ENCODE assay signal across 13 cellular contexts in the genomic region with DNA sequence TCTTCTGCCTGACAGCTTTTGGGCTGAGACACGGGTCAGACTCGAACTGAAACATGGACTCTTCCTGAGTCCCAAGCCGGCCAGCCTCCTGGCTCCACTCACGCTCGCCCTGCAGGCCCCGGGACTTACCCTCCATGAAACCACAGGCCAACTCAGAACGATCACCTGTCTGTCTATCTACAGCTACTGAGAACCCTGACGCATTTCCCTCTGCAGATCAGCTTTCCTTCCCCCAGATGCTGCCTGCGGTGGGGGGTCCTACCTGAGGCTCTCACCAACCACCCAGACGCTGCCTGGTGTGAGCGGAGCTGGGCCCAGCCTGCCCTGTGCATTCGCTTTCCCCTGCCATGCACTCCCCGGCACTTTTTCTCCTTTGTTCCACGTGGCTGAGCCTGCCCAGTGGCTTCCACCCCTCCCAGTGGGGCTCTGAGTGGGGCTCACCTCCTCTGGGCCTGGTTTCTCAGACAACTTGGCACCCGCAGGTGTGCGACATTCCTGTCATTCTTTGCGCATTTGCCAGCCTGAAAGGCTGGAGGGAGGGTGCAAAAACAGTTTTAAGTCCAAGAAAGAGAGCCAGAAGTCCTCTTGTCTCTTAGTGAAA.
A peak's percentile ranks its signal among the peaks of the same experiment; 100 is the strongest.
DNase-seq lines count a peak whose midpoint lies in the region; ATAC-seq, FAIRE-seq and TF ChIP-seq lines count a peak whose summit lies in the region.
"Had no signal": no experiment of that assay in that cellular context is flagged by ENCODE, and none has a peak within 500 bp of the region (broad histone marks: within the 10 kb centered on the region; RNA-seq: fewer than 3 reads in every experiment).

No MANE protein-coding gene starts in this region.

- H3K27ac Mint-ChIP-seq in nephron, result peak overlapping the region; percentile 70 to 97 (median 92)

- TF ChIP-seq CTCF in nephron (IDR thresholded peaks at IDR 0.05; ENCODE audit: unreplicated experiment in 3 of 3) (no peak), D721Med (IDR thresholded peaks at IDR 0.05; ENCODE audit: insufficient read depth, missing control alignments) (no peak)

- no peaks in the 10 kb centered on the region; the same call in 1 of the 2 replicates for H3K4me1 ChIP-seq in SJCRH30

- H3K4me3 Mint-ChIP-seq in nephron, result no peak overlapping the region

- peaks cover 8% of the 10 kb centered on the region for H3K27me3 Mint-ChIP-seq in nephron (ENCODE audit: low read depth)

- peaks cover 1% of the 10 kb centered on the region for H3K9me3 Mint-ChIP-seq in nephron

- H3K9me3 ChIP-seq in MG63 (no peaks in the 10 kb centered on the region), SJCRH30 (replicated peaks) (no peaks in the 10 kb centered on the region; the same call in 1 of the 2 replicates)

- H3K36me3 ChIP-seq in MG63, result no peaks in the 10 kb centered on the region
- H3K36me3 ChIP-seq in SJCRH30, result no peaks in the 10 kb centered on the region
- H3K36me3 ChIP-seq: cardiac muscle cell had no signal

- peak; percentile 47 for DNase-seq in AG20443 (ENCODE audit: low spot score)
- peak; percentile 34 for DNase-seq in MG63
- DNase-seq in epithelial cell of prostate (ENCODE audit: low read depth, low spot score), result no peak
- no peak for DNase-seq in D721Med (ENCODE audit: insufficient read length, low spot score)
- no peak for DNase-seq in SJCRH30
- DNase-seq: stimulated activated CD8-positive, alpha-beta memory T cell treated with anti-CD3 and anti-CD28 coated beads, Interleukin-4, amount 100 ng/mL, for 48 hours had no signal

- no peaks in the 10 kb centered on the region for H3K36me3 Mint-ChIP-seq in nephron (ENCODE audit: low read depth)

- H3K4me3 ChIP-seq in MG63 (no peak overlapping the region), SJCRH30 (no peak overlapping the region)
- H3K4me3 ChIP-seq: cardiac muscle cell, skin epidermis had no signal

- FAIRE-seq in D721Med (lab: Jason Lieb, UNC), result no peak

- H3K27me3 ChIP-seq in MG63 (no peaks in the 10 kb centered on the region), SJCRH30 (peaks cover 4% of the 10 kb centered on the region; the same call in 1 of the 2 replicates)
- H3K27me3 ChIP-seq: cardiac muscle cell had no signal

- H3K27ac ChIP-seq in epithelial cell of prostate (peak overlapping the region; percentile 40), SJCRH30 (no peak overlapping the region)
- H3K27ac ChIP-seq: C4-2B, cardiac muscle cell, HL-60 had no signal

- ATAC-seq in GM19324 (IDR thresholded peaks at IDR 0.05; ENCODE audit: low FRiP score, unreplicated experiment), result no peak
- no peak for ATAC-seq in GM21619 (IDR thresholded peaks at IDR 0.05; ENCODE audit: unreplicated experiment)

- H3K4me1 Mint-ChIP-seq in nephron, result peaks cover 19% of the 10 kb centered on the region

Comparison
In these comparisons a context has a peak if more than half of its experiments do, and no peak if none do; other contexts are left out.
1. DNase-seq: peak in AG20443 (single experiment) and MG63 (single experiment); none in epithelial cell of prostate (single experiment), D721Med (single experiment) and SJCRH30 (0 of 2).